In the genomic region with DNA sequence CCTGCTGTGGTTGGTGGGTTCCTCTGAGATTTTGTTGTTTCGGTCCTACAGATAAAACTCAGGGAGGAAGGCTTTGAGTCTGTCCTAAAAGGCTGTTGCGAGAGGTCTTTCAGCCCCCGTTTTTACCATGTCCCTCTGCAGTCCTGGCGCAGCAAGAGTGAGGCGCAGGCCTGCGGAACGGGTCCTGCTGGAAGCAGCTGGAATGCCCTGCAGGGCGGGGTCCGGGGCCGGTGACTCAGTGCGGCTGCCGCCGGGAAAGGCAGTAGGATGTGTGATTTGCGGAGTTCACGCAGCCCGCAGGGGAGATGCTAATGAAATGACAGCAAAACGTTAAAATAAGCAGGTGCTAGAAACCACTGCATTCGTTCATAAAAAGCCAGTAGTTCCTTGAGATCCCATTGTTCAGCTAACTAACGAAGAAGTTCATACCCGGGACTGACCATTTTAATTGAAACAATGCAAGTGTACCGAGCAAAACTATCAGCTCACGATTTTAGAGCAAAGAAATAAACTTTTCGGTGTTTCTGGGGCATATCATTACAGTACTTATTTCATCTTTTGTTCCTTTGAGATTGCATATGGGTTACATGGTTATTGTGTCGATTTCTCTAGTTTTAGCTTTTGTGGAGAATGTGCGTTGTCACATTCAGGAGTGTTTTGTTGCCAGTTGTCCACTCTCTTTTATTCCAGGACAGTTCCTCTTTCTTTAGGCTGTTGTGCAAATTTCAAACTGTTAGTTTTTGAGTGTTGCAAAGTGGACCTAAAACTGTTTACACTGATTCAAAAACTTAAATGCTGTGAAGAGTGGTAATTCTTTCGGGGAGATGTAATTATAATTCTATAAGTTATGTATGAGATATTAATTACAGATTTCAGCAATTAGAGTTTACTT, we compare ENCODE assay signal across 8 cellular contexts. TPM values are rescaled to one million over a fixed set of nuclear protein-coding genes. Genes with fewer than 3 reads are reported as not detected.
DNase-seq lines count a peak whose midpoint lies in the region; ATAC-seq and FAIRE-seq lines count a peak whose summit lies in the region.

No MANE protein-coding gene starts in this region.

- H3K9me3 ChIP-seq in BLaER1 (peaks cover 6% of the 10 kb centered on the region; the same call in 1 of the 2 replicates), endocrine pancreas (ENCODE audit: control insufficient read depth, low read length) (no peaks in the 10 kb centered on the region)

- no peaks in the 10 kb centered on the region for H3K27me3 ChIP-seq in BLaER1
- H3K27me3 ChIP-seq in endocrine pancreas (ENCODE audit: control insufficient read depth, insufficient read depth, low read length), result no peaks in the 10 kb centered on the region

- H4K20me1 ChIP-seq in BLaER1, result no peaks in the 10 kb centered on the region; the same call in 1 of the 2 replicates

- peaks cover 10 to 14% of the 10 kb centered on the region in 2 donors for H3K27me3 Mint-ChIP-seq in stimulated activated naive B cell treated with anti-CD40 and anti-IgM and Interleukin-4, amounts not matched to agents 10 μg/mL and 1 μg/mL and 100 μg/mL, for 72 hours

- H3K4me3 Mint-ChIP-seq in stimulated activated naive B cell treated with anti-CD40 and anti-IgM and Interleukin-4, amounts not matched to agents 10 μg/mL and 1 μg/mL and 100 μg/mL, for 72 hours, result peak overlapping the region; percentile 85 to 90

- H3K4me1 Mint-ChIP-seq in stimulated activated naive B cell treated with anti-CD40 and anti-IgM and Interleukin-4, amounts not matched to agents 10 μg/mL and 1 μg/mL and 100 μg/mL, for 72 hours, result peaks cover 9 to 10% of the 10 kb centered on the region in 2 donors

- H3K36me3 ChIP-seq in BLaER1, result peaks cover 5% of the 10 kb centered on the region; the same call in 1 of the 2 replicates
- no peaks in the 10 kb centered on the region for H3K36me3 ChIP-seq in endocrine pancreas (ENCODE audit: control insufficient read depth, insufficient read depth, low read length)

- no peak for FAIRE-seq in GM19239 (lab: Jason Lieb, UNC)

- no peak overlapping the region for H3K27ac Mint-ChIP-seq in stimulated activated naive B cell treated with anti-CD40 and anti-IgM and Interleukin-4, amounts not matched to agents 10 μg/mL and 1 μg/mL and 100 μg/mL, for 72 hours

- H3K4me1 ChIP-seq in BLaER1, result peaks cover 36% of the 10 kb centered on the region
- H3K4me1 ChIP-seq in endocrine pancreas (ENCODE audit: control insufficient read depth, insufficient read depth, low read length), result no peaks in the 10 kb centered on the region

- H3K4me3 ChIP-seq in BLaER1 (peak overlapping the region; percentile 85), endocrine pancreas (ENCODE audit: control insufficient read depth, insufficient read depth, low read length) (peak overlapping the region; percentile 51)

- peak overlapping the region; percentile 75 for H3K27ac ChIP-seq in BLaER1

- peak overlapping the region; percentile 83 for H3K9ac ChIP-seq in BLaER1
- no peak overlapping the region for H3K9ac ChIP-seq in endocrine pancreas (ENCODE audit: control insufficient read depth, insufficient read depth, low read length)

- ATAC-seq in HG03378 (IDR thresholded peaks at IDR 0.05; ENCODE audit: unreplicated experiment), result peak; percentile 29
- ATAC-seq in stimulated activated naive B cell treated with anti-CD40 and anti-IgM and Interleukin-4, amounts not matched to agents 10 μg/mL and 1 μg/mL and 100 μg/mL, for 72 hours (replicated peaks), result peak; percentile 37 to 43

- DNase-seq in GM19239 (ENCODE audit: insufficient read length, low spot score) (peak; percentile 12), NCI-H446 treated with DMSO at 0.1 percent for 48 hours (lab: John Stamatoyannopoulos, UW) (peak; percentile 65), mesenteric fat pad (ENCODE audit: low spot score) (peak; percentile 91)
- DNase-seq in activated CD4-positive, alpha-beta T cell treated with anti-CD3 and anti-CD28 coated beads, Interleukin-2, amount 50 U/mL, for 1 hour, result peak; percentile 20
- DNase-seq in stimulated activated naive B cell treated with anti-CD40 and anti-IgM and Interleukin-4, amounts not matched to agents 10 μg/mL and 1 μg/mL and 100 μg/mL, for 72 hours, result peak; percentile 8

- no peaks in the 10 kb centered on the region for H3K36me3 Mint-ChIP-seq in stimulated activated naive B cell treated with anti-CD40 and anti-IgM and Interleukin-4, amounts not matched to agents 10 μg/mL and 1 μg/mL and 100 μg/mL, for 72 hours

- H3K4me2 ChIP-seq in BLaER1, result peak overlapping the region; percentile 83

- H3K9me3 Mint-ChIP-seq in stimulated activated naive B cell treated with anti-CD40 and anti-IgM and Interleukin-4, amounts not matched to agents 10 μg/mL and 1 μg/mL and 100 μg/mL, for 72 hours, result no peaks in the 10 kb centered on the region

RNA-seq across cellular contexts. Expression of a gene that starts 0.8 kb away (rescaled TPM):
- total RNA-seq in mesenteric fat pad, result 0.55 TPM

Comparison
In these comparisons a context has a peak if more than half of its experiments do, and no peak if none do; other contexts are left out.
1. Peak in every context shown above with its lines: DNase-seq, ATAC-seq, H3K4me3 ChIP-seq and H3K27ac ChIP-seq.
2. DNase-seq: peak in every context shown above with its lines; median percentile 91 in mesenteric fat pad; 65 in NCI-H446 treated with DMSO at 0.1 percent for 48 hours; 20 in activated CD4-positive, alpha-beta T cell treated with anti-CD3 and anti-CD28 coated beads, Interleukin-2, amount 50 U/mL, for 1 hour; 12 in GM19239; 8 in stimulated activated naive B cell treated with anti-CD40 and anti-IgM and Interleukin-4, amounts not matched to agents 10 μg/mL and 1 μg/mL and 100 μg/mL, for 72 hours.